Comparison of ENCODE assay signal across 8 cellular contexts in the genomic region with DNA sequence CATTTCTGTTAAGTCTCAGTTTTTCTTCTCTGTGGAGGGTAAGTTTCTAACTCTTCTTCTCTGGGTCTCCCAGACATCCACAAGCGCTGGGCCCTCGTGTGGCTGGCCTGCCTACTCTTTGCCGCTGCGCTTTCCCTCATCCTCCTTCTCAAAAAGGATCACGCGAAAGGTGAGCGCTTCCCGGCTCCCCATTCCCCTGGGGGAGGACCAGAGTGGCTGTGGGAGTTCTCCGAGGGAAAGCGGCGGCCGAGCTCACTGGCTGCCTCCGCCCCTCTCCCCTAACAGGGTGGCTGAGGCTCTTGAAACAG. TPM values are rescaled to one million over a fixed set of nuclear protein-coding genes. Genes with fewer than 3 reads are reported as not detected.
A peak's percentile ranks its signal among the peaks of the same experiment; 100 is the strongest.
DNase-seq lines count a peak whose midpoint lies in the region; ATAC-seq and TF ChIP-seq lines count a peak whose summit lies in the region.

No MANE protein-coding gene starts in this region.

- peak overlapping the region; percentile 92 to 99 (median 94) for H3K4me3 Mint-ChIP-seq in nephron

- peak overlapping the region; percentile 77 to 98 (median 93) for H3K27ac ChIP-seq in dorsolateral prefrontal cortex

- H3K4me1 ChIP-seq in BE2C: no peaks in the 10 kb centered on the region; the same call in 1 of the 2 replicates

- H3K4me3 ChIP-seq in BE2C (ENCODE audit: low read depth, low read length) (peak overlapping the region; percentile 58), MG63 (peak overlapping the region; percentile 78), dorsolateral prefrontal cortex (peak overlapping the region; percentile 55 to 97 (median 87))

- H3K36me3 Mint-ChIP-seq in nephron (ENCODE audit: low read depth): peaks cover 20% of the 10 kb centered on the region

- H3K27ac Mint-ChIP-seq in nephron: peak overlapping the region in 1 of 3 experiments; percentile 27

- ATAC-seq in sciatic nerve: no peak

- H3K27me3 ChIP-seq in BE2C (no peaks in the 10 kb centered on the region), MG63 (no peaks in the 10 kb centered on the region), dorsolateral prefrontal cortex (no peaks in the 10 kb centered on the region)

- H3K27me3 Mint-ChIP-seq in nephron (ENCODE audit: low read depth): peaks cover 3% of the 10 kb centered on the region

- H3K36me3 ChIP-seq in BE2C (no peaks in the 10 kb centered on the region), MG63 (no peaks in the 10 kb centered on the region; the same call in 1 of the 2 replicates)

- no peaks in the 10 kb centered on the region for H3K9me3 Mint-ChIP-seq in nephron

- H3K9me3 ChIP-seq in BE2C (no peaks in the 10 kb centered on the region), MG63 (no peaks in the 10 kb centered on the region)

- no peak for TF ChIP-seq CTCF in BE2C (IDR thresholded peaks at IDR 0.05; ENCODE audit: low read depth, low read length)
- TF ChIP-seq CTCF in dorsolateral prefrontal cortex (IDR thresholded peaks at IDR 0.05 in 54 of 56, conservative IDR thresholded peaks at IDR 0.05 in 2 of 56; ENCODE audit: low read depth in 1 of 56, partially characterized antibody in 56 of 56): no peak
- no peak for TF ChIP-seq CTCF in nephron (IDR thresholded peaks at IDR 0.05; ENCODE audit: unreplicated experiment in 3 of 3)

- peaks cover 12% of the 10 kb centered on the region for H3K4me1 Mint-ChIP-seq in nephron

- intact Hi-C loops in dorsolateral prefrontal cortex (cut with DNase I) (loop anchor here (5.0 to 10.0 kb wide), 4 partner anchors 90 to 182 kb away; a partner anchor contains a TSS), sciatic nerve (cut with DNase I) (no loop called here)

- no peak for DNase-seq in BE2C
- no peak for DNase-seq in MG63
- no peak for DNase-seq in dorsolateral prefrontal cortex
- no peak for DNase-seq in sciatic nerve (ENCODE audit: low spot score)
- DNase-seq in iPS-NIHi7 (ENCODE audit: extremely low spot score): no peak
- no peak for DNase-seq in 8988T
- no peak for DNase-seq in hypothalamus (lab: John Stamatoyannopoulos, UW)

RNA-seq across cellular contexts. Expression of a gene that starts 1.1 kb away (rescaled TPM):
- polyA plus RNA-seq in BE2C (2012; ENCODE audit: insufficient read depth, insufficient read length, low read depth): 45.8 TPM
- 19.1 and 22.6 TPM in 2 replicates for total RNA-seq in MG63 (2014; rRNA removed; shearing (Covaris generic); ENCODE audit: low replicate concordance)
- total RNA-seq in dorsolateral prefrontal cortex (100 to 1,000 TPM in 31 of 120 experiments, 10 to 100 TPM in 89; 53.2 to 167 (median 87.2) TPM), sciatic nerve (36.5 TPM)

RNA-seq across cellular contexts. Expression of a gene that starts 15.6 kb away (rescaled TPM):
- polyA plus RNA-seq in BE2C (2012; ENCODE audit: insufficient read depth, insufficient read length, low read depth): 6.3 TPM
- total RNA-seq in MG63 (2014; rRNA removed; shearing (Covaris generic); ENCODE audit: low replicate concordance): 12.1 and 14.8 TPM in 2 replicates
- total RNA-seq in dorsolateral prefrontal cortex (10 to 100 TPM; 11.3 to 43.7 (median 21.9) TPM), sciatic nerve (33.2 TPM)

RNA-seq across cellular contexts. Expression of a gene that starts 19.7 kb away (rescaled TPM):
- 3.5 TPM for polyA plus RNA-seq in BE2C (2012; ENCODE audit: insufficient read depth, insufficient read length, low read depth)
- total RNA-seq in MG63 (2014; rRNA removed; shearing (Covaris generic); ENCODE audit: low replicate concordance): 0.23 TPM in 1 of 2 replicates, not detected in the other
- total RNA-seq in dorsolateral prefrontal cortex: 10 to 100 TPM; 13.3 to 49.4 (median 36.1) TPM
- 1.5 TPM for total RNA-seq in sciatic nerve

RNA-seq across cellular contexts. Expression of a gene that starts 29.8 kb away (rescaled TPM):
- 2.9 TPM for polyA plus RNA-seq in BE2C (2012; ENCODE audit: insufficient read depth, insufficient read length, low read depth)
- 0.30 TPM in 1 of 2 replicates, not detected in the other for total RNA-seq in MG63 (2014; rRNA removed; shearing (Covaris generic); ENCODE audit: low replicate concordance)
- total RNA-seq in dorsolateral prefrontal cortex: 1 to 10 TPM in 102 of 120 experiments, under 1 TPM in 18; 0.36 to 5.5 (median 1.5) TPM
- total RNA-seq in sciatic nerve: 5.3 TPM

RNA-seq across cellular contexts. Expression of a gene that starts 42.1 kb away (rescaled TPM):
- polyA plus RNA-seq in BE2C (2012; ENCODE audit: insufficient read depth, insufficient read length, low read depth): 22.8 TPM
- total RNA-seq in MG63 (2014; rRNA removed; shearing (Covaris generic); ENCODE audit: low replicate concordance): 21.4 and 23.1 TPM in 2 replicates
- 10 to 100 TPM; 11.2 to 25.9 (median 17.3) TPM for total RNA-seq in dorsolateral prefrontal cortex
- total RNA-seq in sciatic nerve: 19.7 TPM
